Comparison of ENCODE assay signal across 13 cellular contexts in the genomic region with DNA sequence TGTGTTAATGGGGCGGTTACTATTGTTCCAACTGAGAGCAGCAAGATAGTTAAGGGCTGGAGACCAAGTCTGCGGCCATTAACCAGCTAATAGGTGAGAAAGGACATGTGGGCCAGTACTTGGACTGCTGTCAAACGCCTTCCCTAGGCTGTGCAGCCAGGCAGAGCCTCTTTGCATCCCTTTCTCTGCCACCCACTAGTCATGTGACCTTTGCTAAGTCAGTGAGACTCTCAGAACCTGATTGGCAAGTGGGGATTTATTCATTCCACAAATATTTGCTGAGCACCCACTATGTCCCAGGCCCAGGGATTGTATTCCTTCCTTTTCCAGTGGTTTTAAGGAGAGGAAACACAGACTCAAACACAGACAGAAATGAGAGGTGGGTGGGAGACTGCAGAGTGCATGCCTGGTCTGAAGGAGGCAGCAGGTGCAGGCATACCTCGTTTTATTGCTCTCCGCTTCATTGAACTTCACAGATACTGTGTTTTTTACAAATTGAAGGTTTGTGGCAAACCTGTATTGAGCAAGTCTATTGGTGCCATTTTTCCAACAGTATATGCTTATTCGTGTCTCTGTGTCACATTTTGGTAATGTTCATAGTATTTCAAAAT.
DNase-seq lines count a peak whose midpoint lies in the region; ATAC-seq lines count a peak whose summit lies in the region.
"Had no signal": no experiment of that assay in that cellular context is flagged by ENCODE, and none has a peak within 500 bp of the region (broad histone marks: within the 10 kb centered on the region; RNA-seq: fewer than 3 reads in every experiment).

No MANE protein-coding gene starts in this region.

- CTCF ChIA-PET in activated CD4-positive, alpha-beta T cell treated with anti-CD3 and anti-CD28 coated beads for 36 hours (lab: Charles Lee), result no interaction called here

- peak; percentile 55 for DNase-seq in COLO668 (lab: John Stamatoyannopoulos, UW; ENCODE audit: unreplicated experiment)
- peak; percentile 87 for DNase-seq in NCI-H2029 treated with DMSO at 0.1 percent for 48 hours (lab: John Stamatoyannopoulos, UW)
- peak; percentile 85 for DNase-seq in glomerular visceral epithelial cell (ENCODE audit: extremely low spot score)
- no peak for DNase-seq in T-helper 2 cell treated with Interferon-gamma antibody and Interleukin-4, amounts not matched to agents 5 μg/mL and 100 μg/mL, for 36 hours (ENCODE audit: low spot score)
- no peak for DNase-seq in activated CD4-positive, alpha-beta T cell treated with anti-CD3 and anti-CD28 coated beads for 36 hours
- DNase-seq in Ammon's horn (ENCODE audit: low spot score), result no peak
- DNase-seq in NCI-H524 treated with DMSO at 0.1 percent for 48 hours (lab: John Stamatoyannopoulos, UW), result no peak
- DNase-seq: activated naive CD4-positive, alpha-beta T cell treated with anti-CD3 and anti-CD28 coated beads, Interleukin-2, amount 10 ng/mL, durations not matched to agents 7 days and 5 days; KG1; RPMI8226; tibial artery had no signal

- no peaks in the 10 kb centered on the region for H3K36me3 Mint-ChIP-seq in T-helper 2 cell treated with Interferon-gamma antibody and Interleukin-4, amounts not matched to agents 5 μg/mL and 100 μg/mL, for 36 hours (ENCODE audit: low read depth)
- no peaks in the 10 kb centered on the region for H3K36me3 Mint-ChIP-seq in activated CD4-positive, alpha-beta T cell treated with anti-CD3 and anti-CD28 coated beads for 36 hours (ENCODE audit: low read depth)
- H3K36me3 Mint-ChIP-seq: activated naive CD4-positive, alpha-beta T cell treated with anti-CD3 and anti-CD28 coated beads, Interleukin-2, amount 10 ng/mL, durations not matched to agents 7 days and 5 days had no signal

- intact Hi-C loops in activated CD4-positive, alpha-beta T cell treated with anti-CD3 and anti-CD28 coated beads for 36 hours (cut with DNase I, micrococcal nuclease), result no loop called here

- H3K4me3 Mint-ChIP-seq in T-helper 2 cell treated with Interferon-gamma antibody and Interleukin-4, amounts not matched to agents 5 μg/mL and 100 μg/mL, for 36 hours, result no peak overlapping the region
- H3K4me3 Mint-ChIP-seq in activated CD4-positive, alpha-beta T cell treated with anti-CD3 and anti-CD28 coated beads for 36 hours, result no peak overlapping the region
- H3K4me3 Mint-ChIP-seq: activated naive CD4-positive, alpha-beta T cell treated with anti-CD3 and anti-CD28 coated beads, Interleukin-2, amount 10 ng/mL, durations not matched to agents 7 days and 5 days; neural crest cell had no signal

- ATAC-seq in GM19468 (IDR thresholded peaks at IDR 0.05; ENCODE audit: extremely low read depth, unreplicated experiment), result peak; percentile 31
- ATAC-seq in activated CD4-positive, alpha-beta T cell treated with anti-CD3 and anti-CD28 coated beads for 36 hours, result no peak

- no peak overlapping the region for H3K27ac Mint-ChIP-seq in T-helper 2 cell treated with Interferon-gamma antibody and Interleukin-4, amounts not matched to agents 5 μg/mL and 100 μg/mL, for 36 hours
- no peak overlapping the region for H3K27ac Mint-ChIP-seq in activated CD4-positive, alpha-beta T cell treated with anti-CD3 and anti-CD28 coated beads for 36 hours
- H3K27ac Mint-ChIP-seq: activated naive CD4-positive, alpha-beta T cell treated with anti-CD3 and anti-CD28 coated beads, Interleukin-2, amount 10 ng/mL, durations not matched to agents 7 days and 5 days had no signal

- POLR2A ChIA-PET in activated CD4-positive, alpha-beta T cell treated with anti-CD3 and anti-CD28 coated beads for 36 hours (lab: Charles Lee), result no interaction called here

- peaks cover 8% of the 10 kb centered on the region for H3K27me3 Mint-ChIP-seq in T-helper 2 cell treated with Interferon-gamma antibody and Interleukin-4, amounts not matched to agents 5 μg/mL and 100 μg/mL, for 36 hours (ENCODE audit: low read depth)
- peaks cover 5% of the 10 kb centered on the region for H3K27me3 Mint-ChIP-seq in activated CD4-positive, alpha-beta T cell treated with anti-CD3 and anti-CD28 coated beads for 36 hours

- peaks cover 5% of the 10 kb centered on the region for H3K9me3 Mint-ChIP-seq in T-helper 2 cell treated with Interferon-gamma antibody and Interleukin-4, amounts not matched to agents 5 μg/mL and 100 μg/mL, for 36 hours
- peaks cover 5% of the 10 kb centered on the region for H3K9me3 Mint-ChIP-seq in activated CD4-positive, alpha-beta T cell treated with anti-CD3 and anti-CD28 coated beads for 36 hours (ENCODE audit: low read depth)
- H3K9me3 Mint-ChIP-seq: activated naive CD4-positive, alpha-beta T cell treated with anti-CD3 and anti-CD28 coated beads, Interleukin-2, amount 10 ng/mL, durations not matched to agents 7 days and 5 days had no signal

- H3K4me1 Mint-ChIP-seq in T-helper 2 cell treated with Interferon-gamma antibody and Interleukin-4, amounts not matched to agents 5 μg/mL and 100 μg/mL, for 36 hours (ENCODE audit: low read depth), result no peaks in the 10 kb centered on the region
- no peaks in the 10 kb centered on the region for H3K4me1 Mint-ChIP-seq in activated CD4-positive, alpha-beta T cell treated with anti-CD3 and anti-CD28 coated beads for 36 hours
- H3K4me1 Mint-ChIP-seq: activated naive CD4-positive, alpha-beta T cell treated with anti-CD3 and anti-CD28 coated beads, Interleukin-2, amount 10 ng/mL, durations not matched to agents 7 days and 5 days; neural crest cell had no signal

Comparison
In these comparisons a context has a peak if more than half of its experiments do, and no peak if none do; other contexts are left out.
1. DNase-seq: peak in COLO668 (single experiment), NCI-H2029 treated with DMSO at 0.1 percent for 48 hours (single experiment) and glomerular visceral epithelial cell (single experiment); none in T-helper 2 cell treated with Interferon-gamma antibody and Interleukin-4, amounts not matched to agents 5 μg/mL and 100 μg/mL, for 36 hours (single experiment), activated CD4-positive, alpha-beta T cell treated with anti-CD3 and anti-CD28 coated beads for 36 hours (single experiment), Ammon's horn (single experiment) and NCI-H524 treated with DMSO at 0.1 percent for 48 hours (single experiment).